In the genomic region with DNA sequence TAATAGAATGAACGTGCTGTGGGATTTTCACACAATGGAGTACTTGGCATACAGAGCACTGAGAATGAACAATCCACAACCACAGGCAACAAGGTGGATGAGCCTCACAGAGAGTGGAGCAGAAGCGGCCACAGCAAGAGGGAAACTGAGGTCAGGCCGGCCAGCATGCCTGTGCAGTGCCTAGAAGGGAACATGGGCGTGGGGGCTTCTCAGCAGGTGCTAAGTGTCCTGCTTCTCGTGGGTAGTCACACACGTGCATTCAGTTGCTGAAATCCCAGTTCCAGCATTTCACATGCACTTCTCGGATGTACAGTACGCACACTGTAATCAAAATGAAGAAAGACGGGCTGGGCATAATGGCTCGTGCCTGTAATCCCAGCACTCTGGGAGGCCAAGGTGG, we compare ENCODE assay signal across 1 cellular context.
TF ChIP-seq lines count a peak whose summit lies in the region.

No MANE protein-coding gene starts in this region.

TF ChIP-seq in WTC11, 78 proteins besides CTCF, POLR2A, EP300 and RAD21:
- TF ChIP-seq, protein P1, sequence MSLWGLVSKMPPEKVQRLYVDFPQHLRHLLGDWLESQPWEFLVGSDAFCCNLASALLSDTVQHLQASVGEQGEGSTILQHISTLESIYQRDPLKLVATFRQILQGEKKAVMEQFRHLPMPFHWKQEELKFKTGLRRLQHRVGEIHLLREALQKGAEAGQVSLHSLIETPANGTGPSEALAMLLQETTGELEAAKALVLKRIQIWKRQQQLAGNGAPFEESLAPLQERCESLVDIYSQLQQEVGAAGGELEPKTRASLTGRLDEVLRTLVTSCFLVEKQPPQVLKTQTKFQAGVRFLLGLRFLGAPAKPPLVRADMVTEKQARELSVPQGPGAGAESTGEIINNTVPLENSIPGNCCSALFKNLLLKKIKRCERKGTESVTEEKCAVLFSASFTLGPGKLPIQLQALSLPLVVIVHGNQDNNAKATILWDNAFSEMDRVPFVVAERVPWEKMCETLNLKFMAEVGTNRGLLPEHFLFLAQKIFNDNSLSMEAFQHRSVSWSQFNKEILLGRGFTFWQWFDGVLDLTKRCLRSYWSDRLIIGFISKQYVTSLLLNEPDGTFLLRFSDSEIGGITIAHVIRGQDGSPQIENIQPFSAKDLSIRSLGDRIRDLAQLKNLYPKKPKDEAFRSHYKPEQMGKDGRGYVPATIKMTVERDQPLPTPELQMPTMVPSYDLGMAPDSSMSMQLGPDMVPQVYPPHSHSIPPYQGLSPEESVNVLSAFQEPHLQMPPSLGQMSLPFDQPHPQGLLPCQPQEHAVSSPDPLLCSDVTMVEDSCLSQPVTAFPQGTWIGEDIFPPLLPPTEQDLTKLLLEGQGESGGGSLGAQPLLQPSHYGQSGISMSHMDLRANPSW (CRISPR knock-in tag; conservative IDR thresholded peaks at IDR 0.05; ENCODE audit: low read depth), result no peak
- no peak for TF ChIP-seq SOX15 (CRISPR knock-in tag; IDR thresholded peaks at IDR 0.05)
- no peak for TF ChIP-seq EMX1 (CRISPR knock-in tag; IDR thresholded peaks at IDR 0.05)
- TF ChIP-seq, protein P2, sequence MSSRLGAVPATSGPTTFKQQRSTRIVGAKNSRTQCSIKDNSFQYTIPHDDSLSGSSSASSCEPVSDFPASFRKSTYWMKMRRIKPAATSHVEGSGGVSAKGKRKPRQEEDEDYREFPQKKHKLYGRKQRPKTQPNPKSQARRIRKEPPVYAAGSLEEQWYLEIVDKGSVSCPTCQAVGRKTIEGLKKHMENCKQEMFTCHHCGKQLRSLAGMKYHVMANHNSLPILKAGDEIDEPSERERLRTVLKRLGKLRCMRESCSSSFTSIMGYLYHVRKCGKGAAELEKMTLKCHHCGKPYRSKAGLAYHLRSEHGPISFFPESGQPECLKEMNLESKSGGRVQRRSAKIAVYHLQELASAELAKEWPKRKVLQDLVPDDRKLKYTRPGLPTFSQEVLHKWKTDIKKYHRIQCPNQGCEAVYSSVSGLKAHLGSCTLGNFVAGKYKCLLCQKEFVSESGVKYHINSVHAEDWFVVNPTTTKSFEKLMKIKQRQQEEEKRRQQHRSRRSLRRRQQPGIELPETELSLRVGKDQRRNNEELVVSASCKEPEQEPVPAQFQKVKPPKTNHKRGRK (CRISPR knock-in tag; IDR thresholded peaks at IDR 0.05; ENCODE audit: borderline replicate concordance), result no peak
- TF ChIP-seq, protein P3, sequence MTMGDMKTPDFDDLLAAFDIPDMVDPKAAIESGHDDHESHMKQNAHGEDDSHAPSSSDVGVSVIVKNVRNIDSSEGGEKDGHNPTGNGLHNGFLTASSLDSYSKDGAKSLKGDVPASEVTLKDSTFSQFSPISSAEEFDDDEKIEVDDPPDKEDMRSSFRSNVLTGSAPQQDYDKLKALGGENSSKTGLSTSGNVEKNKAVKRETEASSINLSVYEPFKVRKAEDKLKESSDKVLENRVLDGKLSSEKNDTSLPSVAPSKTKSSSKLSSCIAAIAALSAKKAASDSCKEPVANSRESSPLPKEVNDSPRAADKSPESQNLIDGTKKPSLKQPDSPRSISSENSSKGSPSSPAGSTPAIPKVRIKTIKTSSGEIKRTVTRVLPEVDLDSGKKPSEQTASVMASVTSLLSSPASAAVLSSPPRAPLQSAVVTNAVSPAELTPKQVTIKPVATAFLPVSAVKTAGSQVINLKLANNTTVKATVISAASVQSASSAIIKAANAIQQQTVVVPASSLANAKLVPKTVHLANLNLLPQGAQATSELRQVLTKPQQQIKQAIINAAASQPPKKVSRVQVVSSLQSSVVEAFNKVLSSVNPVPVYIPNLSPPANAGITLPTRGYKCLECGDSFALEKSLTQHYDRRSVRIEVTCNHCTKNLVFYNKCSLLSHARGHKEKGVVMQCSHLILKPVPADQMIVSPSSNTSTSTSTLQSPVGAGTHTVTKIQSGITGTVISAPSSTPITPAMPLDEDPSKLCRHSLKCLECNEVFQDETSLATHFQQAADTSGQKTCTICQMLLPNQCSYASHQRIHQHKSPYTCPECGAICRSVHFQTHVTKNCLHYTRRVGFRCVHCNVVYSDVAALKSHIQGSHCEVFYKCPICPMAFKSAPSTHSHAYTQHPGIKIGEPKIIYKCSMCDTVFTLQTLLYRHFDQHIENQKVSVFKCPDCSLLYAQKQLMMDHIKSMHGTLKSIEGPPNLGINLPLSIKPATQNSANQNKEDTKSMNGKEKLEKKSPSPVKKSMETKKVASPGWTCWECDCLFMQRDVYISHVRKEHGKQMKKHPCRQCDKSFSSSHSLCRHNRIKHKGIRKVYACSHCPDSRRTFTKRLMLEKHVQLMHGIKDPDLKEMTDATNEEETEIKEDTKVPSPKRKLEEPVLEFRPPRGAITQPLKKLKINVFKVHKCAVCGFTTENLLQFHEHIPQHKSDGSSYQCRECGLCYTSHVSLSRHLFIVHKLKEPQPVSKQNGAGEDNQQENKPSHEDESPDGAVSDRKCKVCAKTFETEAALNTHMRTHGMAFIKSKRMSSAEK (CRISPR knock-in tag; IDR thresholded peaks at IDR 0.05; ENCODE audit: borderline replicate concordance), result no peak
- TF ChIP-seq, protein P4, sequence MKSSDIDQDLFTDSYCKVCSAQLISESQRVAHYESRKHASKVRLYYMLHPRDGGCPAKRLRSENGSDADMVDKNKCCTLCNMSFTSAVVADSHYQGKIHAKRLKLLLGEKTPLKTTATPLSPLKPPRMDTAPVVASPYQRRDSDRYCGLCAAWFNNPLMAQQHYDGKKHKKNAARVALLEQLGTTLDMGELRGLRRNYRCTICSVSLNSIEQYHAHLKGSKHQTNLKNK (CRISPR knock-in tag; IDR thresholded peaks at IDR 0.05), result no peak
- TF ChIP-seq, protein P5, sequence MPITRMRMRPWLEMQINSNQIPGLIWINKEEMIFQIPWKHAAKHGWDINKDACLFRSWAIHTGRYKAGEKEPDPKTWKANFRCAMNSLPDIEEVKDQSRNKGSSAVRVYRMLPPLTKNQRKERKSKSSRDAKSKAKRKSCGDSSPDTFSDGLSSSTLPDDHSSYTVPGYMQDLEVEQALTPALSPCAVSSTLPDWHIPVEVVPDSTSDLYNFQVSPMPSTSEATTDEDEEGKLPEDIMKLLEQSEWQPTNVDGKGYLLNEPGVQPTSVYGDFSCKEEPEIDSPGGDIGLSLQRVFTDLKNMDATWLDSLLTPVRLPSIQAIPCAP (CRISPR knock-in tag; IDR thresholded peaks at IDR 0.05), result no peak
- TF ChIP-seq MXD4 (CRISPR knock-in tag; IDR thresholded peaks at IDR 0.05; ENCODE audit: borderline replicate concordance), result no peak
- no peak for TF ChIP-seq TEAD1 (CRISPR knock-in tag; IDR thresholded peaks at IDR 0.05)
- no peak for TF ChIP-seq ZNF317 (CRISPR knock-in tag; IDR thresholded peaks at IDR 0.05; ENCODE audit: borderline replicate concordance, low read depth)
- TF ChIP-seq NR1H2 (CRISPR knock-in tag; IDR thresholded peaks at IDR 0.05), result no peak
- no peak for TF ChIP-seq TEAD4 (CRISPR knock-in tag; IDR thresholded peaks at IDR 0.05)
- TF ChIP-seq ZNF671 (CRISPR knock-in tag; IDR thresholded peaks at IDR 0.05), result no peak
- TF ChIP-seq ZNF396 (CRISPR knock-in tag; IDR thresholded peaks at IDR 0.05; ENCODE audit: borderline replicate concordance), result no peak
- TF ChIP-seq, protein P6, sequence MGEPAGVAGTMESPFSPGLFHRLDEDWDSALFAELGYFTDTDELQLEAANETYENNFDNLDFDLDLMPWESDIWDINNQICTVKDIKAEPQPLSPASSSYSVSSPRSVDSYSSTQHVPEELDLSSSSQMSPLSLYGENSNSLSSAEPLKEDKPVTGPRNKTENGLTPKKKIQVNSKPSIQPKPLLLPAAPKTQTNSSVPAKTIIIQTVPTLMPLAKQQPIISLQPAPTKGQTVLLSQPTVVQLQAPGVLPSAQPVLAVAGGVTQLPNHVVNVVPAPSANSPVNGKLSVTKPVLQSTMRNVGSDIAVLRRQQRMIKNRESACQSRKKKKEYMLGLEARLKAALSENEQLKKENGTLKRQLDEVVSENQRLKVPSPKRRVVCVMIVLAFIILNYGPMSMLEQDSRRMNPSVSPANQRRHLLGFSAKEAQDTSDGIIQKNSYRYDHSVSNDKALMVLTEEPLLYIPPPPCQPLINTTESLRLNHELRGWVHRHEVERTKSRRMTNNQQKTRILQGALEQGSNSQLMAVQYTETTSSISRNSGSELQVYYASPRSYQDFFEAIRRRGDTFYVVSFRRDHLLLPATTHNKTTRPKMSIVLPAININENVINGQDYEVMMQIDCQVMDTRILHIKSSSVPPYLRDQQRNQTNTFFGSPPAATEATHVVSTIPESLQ (CRISPR knock-in tag; IDR thresholded peaks at IDR 0.05), result no peak
- TF ChIP-seq, protein P7, sequence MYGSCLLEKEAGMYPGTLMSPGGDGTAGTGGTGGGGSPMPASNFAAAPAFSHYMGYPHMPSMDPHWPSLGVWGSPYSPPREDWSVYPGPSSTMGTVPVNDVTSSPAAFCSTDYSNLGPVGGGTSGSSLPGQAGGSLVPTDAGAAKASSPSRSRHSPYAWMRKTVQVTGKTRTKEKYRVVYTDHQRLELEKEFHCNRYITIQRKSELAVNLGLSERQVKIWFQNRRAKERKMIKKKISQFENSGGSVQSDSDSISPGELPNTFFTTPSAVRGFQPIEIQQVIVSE (CRISPR knock-in tag; IDR thresholded peaks at IDR 0.05; ENCODE audit: borderline replicate concordance), result no peak
- no peak for TF ChIP-seq SMAD4 (CRISPR knock-in tag; IDR thresholded peaks at IDR 0.05)
- TF ChIP-seq, protein P8, sequence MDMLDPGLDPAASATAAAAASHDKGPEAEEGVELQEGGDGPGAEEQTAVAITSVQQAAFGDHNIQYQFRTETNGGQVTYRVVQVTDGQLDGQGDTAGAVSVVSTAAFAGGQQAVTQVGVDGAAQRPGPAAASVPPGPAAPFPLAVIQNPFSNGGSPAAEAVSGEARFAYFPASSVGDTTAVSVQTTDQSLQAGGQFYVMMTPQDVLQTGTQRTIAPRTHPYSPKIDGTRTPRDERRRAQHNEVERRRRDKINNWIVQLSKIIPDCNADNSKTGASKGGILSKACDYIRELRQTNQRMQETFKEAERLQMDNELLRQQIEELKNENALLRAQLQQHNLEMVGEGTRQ (CRISPR knock-in tag; IDR thresholded peaks at IDR 0.05), result no peak
- TF ChIP-seq FOXK1 (CRISPR knock-in tag; IDR thresholded peaks at IDR 0.05), result no peak
